Comparison of ENCODE assay signal across 1 cellular context in genomic region chr11:64778223-64778472, GRCh38.
TF ChIP-seq lines count a peak whose summit lies in the region.

No MANE protein-coding gene starts in this region.

TF ChIP-seq in IMR-90, 13 proteins besides CTCF, POLR2A, EP300 and RAD21 (continued from another document):
- TF ChIP-seq MAZ (IDR thresholded peaks at IDR 0.05; ENCODE audit: borderline replicate concordance, low read depth, low read length) = no peak
- no peak for TF ChIP-seq CHD1 (IDR thresholded peaks at IDR 0.05; ENCODE audit: low read depth, low read length)
- no peak for TF ChIP-seq MAFK (IDR thresholded peaks at IDR 0.05; ENCODE audit: low read depth, low read length)
- TF ChIP-seq BHLHE40 (IDR thresholded peaks at IDR 0.05; ENCODE audit: low read depth, low read length) = no peak
- TF ChIP-seq NFE2L2 (IDR thresholded peaks at IDR 0.05; ENCODE audit: low read depth, low read length) = no peak
- TF ChIP-seq SMC3 (IDR thresholded peaks at IDR 0.05; ENCODE audit: low read depth, low read length) = no peak
- TF ChIP-seq FOS (IDR thresholded peaks at IDR 0.05; ENCODE audit: low read depth, low read length) = no peak
- no peak for TF ChIP-seq USF2 (IDR thresholded peaks at IDR 0.05; ENCODE audit: low read depth, low read length)
- TF ChIP-seq RCOR1 (IDR thresholded peaks at IDR 0.05; ENCODE audit: insufficient replicate concordance, low read length) = no peak
- TF ChIP-seq CEBPB (IDR thresholded peaks at IDR 0.05; ENCODE audit: low read depth, low read length) = no peak
